1 cellular context compared by ENCODE assay signal in the genomic region with DNA sequence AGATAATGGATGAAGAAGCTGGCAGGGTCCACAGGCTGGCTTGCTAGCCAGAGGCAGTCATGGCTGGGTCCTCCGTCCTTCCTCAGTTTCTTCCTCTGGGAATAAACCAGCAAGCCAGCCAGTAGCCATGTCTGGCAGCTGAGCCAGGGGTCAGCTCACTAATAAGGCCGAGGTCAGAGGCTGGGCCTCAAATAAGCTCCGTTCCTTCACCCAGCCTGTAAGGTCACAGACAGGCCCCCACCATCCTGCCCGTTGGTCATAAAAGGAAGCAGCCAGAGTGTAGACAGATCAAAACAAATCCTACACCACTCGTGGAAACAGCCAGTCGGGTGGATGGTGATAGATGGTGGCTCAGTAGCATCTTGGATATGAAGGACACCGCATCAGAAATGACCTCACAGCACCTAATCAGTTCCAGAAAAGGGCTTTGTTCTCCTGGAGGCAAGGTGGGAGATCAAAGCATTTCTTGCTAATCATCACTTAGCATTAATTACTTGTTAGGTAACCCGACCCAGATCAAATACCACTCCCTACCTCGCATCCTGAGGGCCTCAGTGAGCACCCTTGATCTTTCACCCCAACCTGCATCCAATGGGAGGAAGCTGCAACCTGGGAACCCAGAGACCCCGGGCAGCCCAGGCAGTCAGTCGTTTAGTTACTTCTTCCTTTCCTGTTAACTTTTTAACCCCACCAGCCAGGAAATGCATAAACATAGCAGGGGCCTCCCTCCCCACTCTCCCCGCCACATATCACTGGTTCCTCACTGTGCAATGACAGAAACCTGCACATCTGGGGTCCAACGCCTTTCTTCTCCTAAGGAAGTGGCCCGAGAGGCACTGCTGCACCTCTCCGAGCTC.
TF ChIP-seq lines count a peak whose summit lies in the region.

No MANE protein-coding gene starts in this region.

TF ChIP-seq in GM12878, 131 proteins besides CTCF, POLR2A, EP300 and RAD21 (continued from another document):
- TF ChIP-seq, protein P1, sequence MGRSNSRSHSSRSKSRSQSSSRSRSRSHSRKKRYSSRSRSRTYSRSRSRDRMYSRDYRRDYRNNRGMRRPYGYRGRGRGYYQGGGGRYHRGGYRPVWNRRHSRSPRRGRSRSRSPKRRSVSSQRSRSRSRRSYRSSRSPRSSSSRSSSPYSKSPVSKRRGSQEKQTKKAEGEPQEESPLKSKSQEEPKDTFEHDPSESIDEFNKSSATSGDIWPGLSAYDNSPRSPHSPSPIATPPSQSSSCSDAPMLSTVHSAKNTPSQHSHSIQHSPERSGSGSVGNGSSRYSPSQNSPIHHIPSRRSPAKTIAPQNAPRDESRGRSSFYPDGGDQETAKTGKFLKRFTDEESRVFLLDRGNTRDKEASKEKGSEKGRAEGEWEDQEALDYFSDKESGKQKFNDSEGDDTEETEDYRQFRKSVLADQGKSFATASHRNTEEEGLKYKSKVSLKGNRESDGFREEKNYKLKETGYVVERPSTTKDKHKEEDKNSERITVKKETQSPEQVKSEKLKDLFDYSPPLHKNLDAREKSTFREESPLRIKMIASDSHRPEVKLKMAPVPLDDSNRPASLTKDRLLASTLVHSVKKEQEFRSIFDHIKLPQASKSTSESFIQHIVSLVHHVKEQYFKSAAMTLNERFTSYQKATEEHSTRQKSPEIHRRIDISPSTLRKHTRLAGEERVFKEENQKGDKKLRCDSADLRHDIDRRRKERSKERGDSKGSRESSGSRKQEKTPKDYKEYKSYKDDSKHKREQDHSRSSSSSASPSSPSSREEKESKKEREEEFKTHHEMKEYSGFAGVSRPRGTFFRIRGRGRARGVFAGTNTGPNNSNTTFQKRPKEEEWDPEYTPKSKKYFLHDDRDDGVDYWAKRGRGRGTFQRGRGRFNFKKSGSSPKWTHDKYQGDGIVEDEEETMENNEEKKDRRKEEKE (IDR thresholded peaks at IDR 0.05): no peak
- TF ChIP-seq, protein P2, sequence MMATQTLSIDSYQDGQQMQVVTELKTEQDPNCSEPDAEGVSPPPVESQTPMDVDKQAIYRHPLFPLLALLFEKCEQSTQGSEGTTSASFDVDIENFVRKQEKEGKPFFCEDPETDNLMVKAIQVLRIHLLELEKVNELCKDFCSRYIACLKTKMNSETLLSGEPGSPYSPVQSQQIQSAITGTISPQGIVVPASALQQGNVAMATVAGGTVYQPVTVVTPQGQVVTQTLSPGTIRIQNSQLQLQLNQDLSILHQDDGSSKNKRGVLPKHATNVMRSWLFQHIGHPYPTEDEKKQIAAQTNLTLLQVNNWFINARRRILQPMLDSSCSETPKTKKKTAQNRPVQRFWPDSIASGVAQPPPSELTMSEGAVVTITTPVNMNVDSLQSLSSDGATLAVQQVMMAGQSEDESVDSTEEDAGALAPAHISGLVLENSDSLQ (IDR thresholded peaks at IDR 0.05): no peak
- no peak for TF ChIP-seq SPI1 (IDR thresholded peaks at IDR 0.05; ENCODE audit: borderline replicate concordance, insufficient read depth, low read depth, low read length)
- TF ChIP-seq, protein P3, sequence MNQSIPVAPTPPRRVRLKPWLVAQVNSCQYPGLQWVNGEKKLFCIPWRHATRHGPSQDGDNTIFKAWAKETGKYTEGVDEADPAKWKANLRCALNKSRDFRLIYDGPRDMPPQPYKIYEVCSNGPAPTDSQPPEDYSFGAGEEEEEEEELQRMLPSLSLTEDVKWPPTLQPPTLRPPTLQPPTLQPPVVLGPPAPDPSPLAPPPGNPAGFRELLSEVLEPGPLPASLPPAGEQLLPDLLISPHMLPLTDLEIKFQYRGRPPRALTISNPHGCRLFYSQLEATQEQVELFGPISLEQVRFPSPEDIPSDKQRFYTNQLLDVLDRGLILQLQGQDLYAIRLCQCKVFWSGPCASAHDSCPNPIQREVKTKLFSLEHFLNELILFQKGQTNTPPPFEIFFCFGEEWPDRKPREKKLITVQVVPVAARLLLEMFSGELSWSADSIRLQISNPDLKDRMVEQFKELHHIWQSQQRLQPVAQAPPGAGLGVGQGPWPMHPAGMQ (IDR thresholded peaks at IDR 0.05; ENCODE audit: borderline replicate concordance): no peak
